ENCODE assay signal across 9 cellular contexts in genomic region chr12:103858953-103859601, GRCh38. TPM values are rescaled to one million over a fixed set of nuclear protein-coding genes. Genes with fewer than 3 reads are reported as not detected.
DNase-seq lines count a peak whose midpoint lies in the region; ATAC-seq, FAIRE-seq and TF ChIP-seq lines count a peak whose summit lies in the region.
"Had no signal": no experiment of that assay in that cellular context is flagged by ENCODE, and none has a peak within 500 bp of the region (broad histone marks: within the 10 kb centered on the region; RNA-seq: fewer than 3 reads in every experiment).

No MANE protein-coding gene starts in this region.

- H3K4me2 ChIP-seq in Loucy (ENCODE audit: low read depth, low read length, poor library complexity, severe bottlenecking) (peak overlapping the region; percentile 24), endothelial cell of umbilical vein (ENCODE audit: insufficient read depth, low read length) (peak overlapping the region; percentile 23)

- ATAC-seq in mucosa of descending colon (peak; percentile 99), HG03108 (IDR thresholded peaks at IDR 0.05; ENCODE audit: unreplicated experiment) (no peak), HG03354 (IDR thresholded peaks at IDR 0.05; ENCODE audit: poor library complexity, severe bottlenecking, unreplicated experiment) (no peak)

- H3K36me3 ChIP-seq in ACC112 (ENCODE audit: insufficient read depth, low read length) (no peaks in the 10 kb centered on the region), Loucy (ENCODE audit: insufficient read depth, low read length) (no peaks in the 10 kb centered on the region), endothelial cell of umbilical vein (ENCODE audit: control insufficient read depth in 2 of 2, extremely low read depth in 1 of 2, insufficient read depth in 2 of 2, low read length in 2 of 2) (no peaks in the 10 kb centered on the region), mucosa of descending colon (ENCODE audit: low read depth) (no peaks in the 10 kb centered on the region), BE2C (no peaks in the 10 kb centered on the region)

- TF ChIP-seq CTCF in Loucy (conservative IDR thresholded peaks at IDR 0.05; ENCODE audit: low read length), result no peak
- no peak for TF ChIP-seq CTCF in endothelial cell of umbilical vein (IDR thresholded peaks at IDR 0.05; ENCODE audit: extremely low read depth in 1 of 2, insufficient read depth in 1 of 2, low read depth in 1 of 2, low read length in 2 of 2)
- TF ChIP-seq CTCF in mucosa of descending colon (IDR thresholded peaks at IDR 0.05), result no peak
- no peak for TF ChIP-seq CTCF in BE2C (IDR thresholded peaks at IDR 0.05; ENCODE audit: low read depth, low read length)

- CTCF ChIA-PET in endothelial cell of umbilical vein (lab: Charles Lee), result interaction anchor here (1.0 kb wide), 1 partner anchor 11 kb away, joined by 3 read pairs; no protein-coding TSS in a partner anchor

- H3K4me1 ChIP-seq in ACC112 (ENCODE audit: control insufficient read depth, insufficient read depth, low read length, unreplicated experiment) (peaks cover 24% of the 10 kb centered on the region), Loucy (ENCODE audit: insufficient read depth, low read length, poor library complexity, severe bottlenecking) (peaks cover 16% of the 10 kb centered on the region), endothelial cell of umbilical vein (ENCODE audit: control insufficient read depth, extremely low read depth, insufficient read depth, low read length) (peaks cover 5% of the 10 kb centered on the region), mucosa of descending colon (ENCODE audit: low read depth) (peaks cover 6% of the 10 kb centered on the region), BE2C (no peaks in the 10 kb centered on the region)

- BruUV-seq in endothelial cell of umbilical vein (replicated peaks; lab: Mats Ljungman, UMichigan), result no TSS peak

- DNase-seq in endothelial cell of umbilical vein (ENCODE audit: low read depth, low spot score) (peak; percentile 28), mucosa of descending colon (peak; percentile 79 to 86 (median 81)), BE2C (no peak)
- no peak for DNase-seq in stimulated activated CD4-positive, alpha-beta T cell treated with anti-CD3 and anti-CD28 coated beads, Interleukin-4, amount 100 ng/mL, for 4 hours
- DNase-seq: DMS153 had no signal

- no peak for TF ChIP-seq POLR2A in endothelial cell of umbilical vein (IDR thresholded peaks at IDR 0.05; ENCODE audit: low read depth, low read length)

- H3K27ac ChIP-seq in ACC112 (ENCODE audit: low read depth, low read length) (peak overlapping the region; percentile 87), endothelial cell of umbilical vein (ENCODE audit: insufficient read depth, low read depth, low read length) (no peak overlapping the region)

- FAIRE-seq in endothelial cell of umbilical vein (lab: Jason Lieb, UNC), result peak; percentile 26

- no peaks in the 10 kb centered on the region for H3K9me2 ChIP-seq in Loucy (replicated peaks; ENCODE audit: low read depth, low read length)

- H3K4me3 ChIP-seq in ACC112 (ENCODE audit: low read depth, low read length) (peak overlapping the region; percentile 1; the same call in 1 of the 2 replicates), Loucy (ENCODE audit: low read length, poor library complexity, severe bottlenecking) (no peak overlapping the region), endothelial cell of umbilical vein (replicated peaks in 1 of 3; ENCODE audit: insufficient read depth in 1 of 3, low read depth in 1 of 3, low read length in 3 of 3) (no peak overlapping the region), mucosa of descending colon (no peak overlapping the region), BE2C (ENCODE audit: low read depth, low read length) (no peak overlapping the region)

- intact Hi-C loops in endothelial cell of umbilical vein (cut with micrococcal nuclease), result loop anchor here (5.0 kb wide), 1 partner anchor 77 kb away; no protein-coding TSS in a partner anchor
- intact Hi-C loops in mucosa of descending colon (cut with DNase I, micrococcal nuclease), result no loop called here

- no peaks in the 10 kb centered on the region for H3K9me3 ChIP-seq in Loucy (ENCODE audit: insufficient read depth, low read depth, low read length)
- H3K9me3 ChIP-seq in endothelial cell of umbilical vein (replicated peaks; ENCODE audit: control insufficient read depth, insufficient read depth, low read length), result no peaks in the 10 kb centered on the region
- H3K9me3 ChIP-seq in mucosa of descending colon, result no peaks in the 10 kb centered on the region
- H3K9me3 ChIP-seq in BE2C, result no peaks in the 10 kb centered on the region

- H2AFZ ChIP-seq in ACC112 (ENCODE audit: low read length, unreplicated experiment) (peak overlapping the region; percentile 94), Loucy (ENCODE audit: low read length) (peak overlapping the region; percentile 72), endothelial cell of umbilical vein (ENCODE audit: low read depth, low read length) (peak overlapping the region; percentile 91)

- no peaks in the 10 kb centered on the region for H3F3A ChIP-seq in Loucy (ENCODE audit: low read depth)

- no peaks in the 10 kb centered on the region for H4K20me1 ChIP-seq in Loucy (ENCODE audit: insufficient read depth, low read length, poor library complexity, severe bottlenecking)
- no peaks in the 10 kb centered on the region for H4K20me1 ChIP-seq in endothelial cell of umbilical vein (replicated peaks; ENCODE audit: control insufficient read depth, extremely low read depth, insufficient read depth, low read length)

- no peaks in the 10 kb centered on the region for H3K79me2 ChIP-seq in ACC112 (ENCODE audit: control insufficient read depth, insufficient read depth, low read length, unreplicated experiment)
- H3K79me2 ChIP-seq in Loucy (ENCODE audit: insufficient read depth, low read length), result no peaks in the 10 kb centered on the region
- no peaks in the 10 kb centered on the region for H3K79me2 ChIP-seq in endothelial cell of umbilical vein (ENCODE audit: control insufficient read depth, insufficient read depth, low read length)

- POLR2A ChIA-PET in endothelial cell of umbilical vein (lab: Charles Lee), result no interaction called here

- dilution Hi-C loops in endothelial cell of umbilical vein (cut with MboI; ENCODE audit: extremely low pct_ligation_motif_present, low sequenced_read_pairs), result no loop called here

- H3K9ac ChIP-seq in Loucy (ENCODE audit: low read depth, low read length, poor library complexity, severe bottlenecking) (peak overlapping the region; percentile 39), endothelial cell of umbilical vein (replicated peaks; ENCODE audit: extremely low read depth, insufficient read depth, low read length) (no peak overlapping the region)

- H3K27me3 ChIP-seq in ACC112 (ENCODE audit: insufficient read depth, low read length) (no peaks in the 10 kb centered on the region), Loucy (ENCODE audit: insufficient read depth, low read length, poor library complexity, severe bottlenecking) (no peaks in the 10 kb centered on the region), endothelial cell of umbilical vein (ENCODE audit: control insufficient read depth in 2 of 2, insufficient read depth in 2 of 2, low read length in 2 of 2) (peaks cover 0 to 5% of the 10 kb centered on the region in 2 experiments), BE2C (peaks cover 1% of the 10 kb centered on the region)

- no peaks in the 10 kb centered on the region for H3K9me1 ChIP-seq in endothelial cell of umbilical vein (replicated peaks; ENCODE audit: control insufficient read depth, extremely low read depth, insufficient read depth, low read length)

TF ChIP-seq in endothelial cell of umbilical vein, 7 proteins besides CTCF, POLR2A, EP300 and RAD21:
- TF ChIP-seq GATA2 (IDR thresholded peaks at IDR 0.05; ENCODE audit: insufficient read depth, insufficient read length, low read depth, low read length), result no peak
- TF ChIP-seq FOS (IDR thresholded peaks at IDR 0.05; ENCODE audit: borderline replicate concordance, insufficient read depth, low read length), result peak; percentile 19

RNA-seq across cellular contexts. Expression of gene NT5DC3, which starts 18.0 kb away (rescaled TPM):
- total RNA-seq in endothelial cell of umbilical vein (6.4 and 6.7 TPM in 2 replicates), mucosa of descending colon (100 to 1,000 TPM in 1 of 3 donors, 10 to 100 TPM in 2; 13.7 to 283 (median 18.0) TPM)
- 1.2 and 1.5 TPM in 2 replicates for polyA plus RNA-seq in endothelial cell of umbilical vein
- 1.5 TPM in 2 replicates for polyA plus RNA-seq in endothelial cell of umbilical vein (2011; cell fraction: cytosol; rRNA removed)
- polyA plus RNA-seq in endothelial cell of umbilical vein (2011; cell fraction: nucleus; rRNA removed), result 2.6 and 3.0 TPM in 2 replicates
- polyA plus RNA-seq in endothelial cell of umbilical vein (2012), result 3.0 and 3.5 TPM in 2 replicates
- polyA minus RNA-seq in endothelial cell of umbilical vein, result 2.5 and 3.5 TPM in 2 replicates
- 2.3 TPM for polyA minus RNA-seq in endothelial cell of umbilical vein (2011; cell fraction: cytosol; rRNA and poly(A)+ RNA removed)
- 2.9 and 5.0 TPM in 2 replicates for polyA minus RNA-seq in endothelial cell of umbilical vein (2011; cell fraction: nucleus; rRNA and poly(A)+ RNA removed)
- 2.1 TPM for polyA plus RNA-seq in BE2C (2012; ENCODE audit: insufficient read depth, insufficient read length, low read depth)

Comparison
In these comparisons a context has a peak if more than half of its experiments do, and no peak if none do; other contexts are left out.
1. DNase-seq: peak in endothelial cell of umbilical vein (single experiment) and mucosa of descending colon (3 of 3); none in stimulated activated CD4-positive, alpha-beta T cell treated with anti-CD3 and anti-CD28 coated beads, Interleukin-4, amount 100 ng/mL, for 4 hours (0 of 2) and BE2C (single experiment).
2. Peak in every context shown above with its lines, with median percentiles within 50 percentile points of each other: H2AFZ ChIP-seq.